In the genomic region with DNA sequence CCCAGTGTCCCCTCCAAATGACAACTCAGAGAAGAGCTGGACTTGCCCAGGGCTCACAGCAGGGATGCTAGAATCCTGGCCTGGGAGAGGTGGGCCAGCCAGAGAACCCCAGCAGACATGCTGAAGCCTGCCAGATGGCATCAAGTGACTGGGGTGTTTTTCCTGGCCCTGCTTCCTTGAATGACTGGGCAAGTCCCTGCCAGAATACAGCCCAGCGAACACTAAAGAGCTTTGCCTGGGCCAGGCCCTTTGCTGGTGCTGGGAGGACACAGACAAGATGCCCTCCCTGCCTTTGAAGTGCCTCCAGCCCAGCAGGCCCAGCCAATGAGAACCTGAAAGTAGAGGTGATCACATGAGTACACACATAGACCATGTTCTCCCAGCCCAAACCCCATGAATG, we compare ENCODE assay signal across 14 cellular contexts. TPM values are rescaled to one million over a fixed set of nuclear protein-coding genes. Genes with fewer than 3 reads are reported as not detected.
DNase-seq lines count a peak whose midpoint lies in the region.
"Had no signal": no experiment of that assay in that cellular context is flagged by ENCODE, and none has a peak within 500 bp of the region (broad histone marks: within the 10 kb centered on the region; RNA-seq: fewer than 3 reads in every experiment).

No MANE protein-coding gene starts in this region.

- intact Hi-C loops in posterior vena cava (cut with DNase I) = no loop called here

- H3K27ac ChIP-seq in epithelial cell of prostate = peak overlapping the region; percentile 62
- H3K27ac ChIP-seq: 22Rv1, ascending aorta, VCaP had no signal

- DNase-seq in NCI-H1417 (lab: John Stamatoyannopoulos, UW) (peak in 2 of 3 experiments; percentile 15 to 21), NCI-H1417 treated with DMSO at 0.1 percent for 48 hours (lab: John Stamatoyannopoulos, UW) (no peak), NCI-H510A treated with DMSO at 0.1 percent for 48 hours (lab: John Stamatoyannopoulos, UW) (peak; percentile 75), epithelial cell of prostate (ENCODE audit: low read depth, low spot score) (peak; percentile 68), posterior vena cava (ENCODE audit: low spot score) (peak; percentile 29), germinal center (ENCODE audit: low spot score) (no peak), NCI-H748 treated with DMSO at 0.1 percent for 48 hours (lab: John Stamatoyannopoulos, UW) (no peak)
- no peak for DNase-seq in stimulated activated CD4-positive, alpha-beta T cell treated with anti-CD3 and anti-CD28 coated beads, Interleukin-2, amount 100 ng/mL, for 48 hours
- DNase-seq: mucosa of descending colon, NCI-H187 treated with DMSO at 0.1 percent for 48 hours, retina had no signal

RNA-seq across cellular contexts. Expression of gene ZNF319, which starts 11.5 kb away (rescaled TPM):
- total RNA-seq in posterior vena cava = 1 to 10 TPM; 7.1 to 7.5 TPM

RNA-seq across cellular contexts. Expression of gene USB1, which starts 12.3 kb away (rescaled TPM):
- 10 to 100 TPM; 34.1 to 39.0 TPM for total RNA-seq in posterior vena cava

RNA-seq across cellular contexts. Expression of gene CNGB1, which starts 18.0 kb away (rescaled TPM):
- not detected for total RNA-seq in posterior vena cava
- total RNA-seq: ascending aorta had no signal

RNA-seq across cellular contexts. Expression of gene MMP15, which starts 36.6 kb away (rescaled TPM):
- 1 to 10 TPM; 4.4 to 5.8 TPM for total RNA-seq in posterior vena cava

Comparison
In these comparisons a context has a peak if more than half of its experiments do, and no peak if none do; other contexts are left out.
1. DNase-seq: peak in NCI-H1417 (2 of 3), NCI-H510A treated with DMSO at 0.1 percent for 48 hours (single experiment), epithelial cell of prostate (single experiment) and posterior vena cava (single experiment); none in NCI-H1417 treated with DMSO at 0.1 percent for 48 hours (single experiment), germinal center (single experiment), NCI-H748 treated with DMSO at 0.1 percent for 48 hours (single experiment) and stimulated activated CD4-positive, alpha-beta T cell treated with anti-CD3 and anti-CD28 coated beads, Interleukin-2, amount 100 ng/mL, for 48 hours (0 of 2).